ENCODE assay signal across 1 cellular context in the genomic region with DNA sequence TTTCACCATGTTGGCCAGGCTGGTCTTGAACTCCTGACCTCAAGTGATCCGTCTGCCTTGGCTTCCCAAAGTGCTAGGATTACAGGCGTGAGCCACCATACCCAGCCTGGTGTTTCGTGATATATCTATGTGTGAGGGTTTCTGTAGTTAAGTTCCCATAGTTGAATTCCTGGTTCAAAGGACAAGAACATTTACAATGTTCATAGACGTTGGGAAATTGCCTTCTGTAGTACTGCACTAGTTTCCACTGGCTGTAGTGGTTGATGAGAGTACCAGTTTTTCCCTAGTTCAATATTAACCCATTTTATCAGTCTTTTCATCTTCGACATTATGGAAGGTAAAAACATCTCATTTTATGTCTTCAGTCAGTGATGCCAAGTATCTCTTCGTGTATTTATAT.
TF ChIP-seq lines count a peak whose summit lies in the region.

No MANE protein-coding gene starts in this region.

TF ChIP-seq in IMR-90, 13 proteins besides CTCF, POLR2A, EP300 and RAD21:
- no peak for TF ChIP-seq NFE2L2 (IDR thresholded peaks at IDR 0.05; ENCODE audit: low read depth, low read length)
- TF ChIP-seq CEBPB (IDR thresholded peaks at IDR 0.05; ENCODE audit: low read depth, low read length): no peak
- TF ChIP-seq MAZ (IDR thresholded peaks at IDR 0.05; ENCODE audit: borderline replicate concordance, low read depth, low read length): no peak
- TF ChIP-seq RFX5 (IDR thresholded peaks at IDR 0.05; ENCODE audit: low read depth, low read length): no peak
- TF ChIP-seq, protein P1, sequence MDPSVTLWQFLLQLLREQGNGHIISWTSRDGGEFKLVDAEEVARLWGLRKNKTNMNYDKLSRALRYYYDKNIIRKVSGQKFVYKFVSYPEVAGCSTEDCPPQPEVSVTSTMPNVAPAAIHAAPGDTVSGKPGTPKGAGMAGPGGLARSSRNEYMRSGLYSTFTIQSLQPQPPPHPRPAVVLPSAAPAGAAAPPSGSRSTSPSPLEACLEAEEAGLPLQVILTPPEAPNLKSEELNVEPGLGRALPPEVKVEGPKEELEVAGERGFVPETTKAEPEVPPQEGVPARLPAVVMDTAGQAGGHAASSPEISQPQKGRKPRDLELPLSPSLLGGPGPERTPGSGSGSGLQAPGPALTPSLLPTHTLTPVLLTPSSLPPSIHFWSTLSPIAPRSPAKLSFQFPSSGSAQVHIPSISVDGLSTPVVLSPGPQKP (IDR thresholded peaks at IDR 0.05; ENCODE audit: borderline replicate concordance, low read depth, low read length): no peak
- TF ChIP-seq SMC3 (IDR thresholded peaks at IDR 0.05; ENCODE audit: low read depth, low read length): no peak
- TF ChIP-seq RCOR1 (IDR thresholded peaks at IDR 0.05; ENCODE audit: insufficient replicate concordance, low read length): no peak
- TF ChIP-seq MXI1 (IDR thresholded peaks at IDR 0.05; ENCODE audit: borderline replicate concordance, low read depth, low read length): no peak
- TF ChIP-seq FOS (IDR thresholded peaks at IDR 0.05; ENCODE audit: low read depth, low read length): no peak
- TF ChIP-seq, protein P2, sequence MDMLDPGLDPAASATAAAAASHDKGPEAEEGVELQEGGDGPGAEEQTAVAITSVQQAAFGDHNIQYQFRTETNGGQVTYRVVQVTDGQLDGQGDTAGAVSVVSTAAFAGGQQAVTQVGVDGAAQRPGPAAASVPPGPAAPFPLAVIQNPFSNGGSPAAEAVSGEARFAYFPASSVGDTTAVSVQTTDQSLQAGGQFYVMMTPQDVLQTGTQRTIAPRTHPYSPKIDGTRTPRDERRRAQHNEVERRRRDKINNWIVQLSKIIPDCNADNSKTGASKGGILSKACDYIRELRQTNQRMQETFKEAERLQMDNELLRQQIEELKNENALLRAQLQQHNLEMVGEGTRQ (IDR thresholded peaks at IDR 0.05; ENCODE audit: low read depth, low read length): no peak
- no peak for TF ChIP-seq MAFK (IDR thresholded peaks at IDR 0.05; ENCODE audit: low read depth, low read length)
- no peak for TF ChIP-seq CHD1 (IDR thresholded peaks at IDR 0.05; ENCODE audit: low read depth, low read length)
- TF ChIP-seq BHLHE40 (IDR thresholded peaks at IDR 0.05; ENCODE audit: low read depth, low read length): no peak
